36 cellular contexts compared by ENCODE assay signal in the genomic region with DNA sequence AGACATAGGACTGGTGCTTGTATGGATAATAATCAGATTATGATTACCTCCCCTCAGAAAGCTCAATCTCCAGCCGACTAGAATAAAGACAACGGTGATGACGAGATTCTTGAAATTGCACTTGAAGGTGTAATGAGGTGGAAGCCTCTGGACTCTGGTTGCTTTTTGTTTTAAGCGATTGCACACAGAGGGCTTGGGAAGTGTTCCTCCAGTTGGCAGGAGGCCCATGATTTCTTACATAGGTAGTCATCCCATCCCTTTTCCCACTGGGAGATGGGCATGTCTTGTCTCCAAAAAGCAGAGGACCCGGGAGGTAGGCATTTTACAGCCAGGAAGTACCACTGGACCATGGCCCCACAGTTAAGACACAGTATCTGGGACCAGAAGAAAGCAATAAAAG.
"Had no signal": no experiment of that assay in that cellular context is flagged by ENCODE, and none has a peak within 500 bp of the region (broad histone marks: within the 10 kb centered on the region; RNA-seq: fewer than 3 reads in every experiment).

No MANE protein-coding gene starts in this region.

- H3K4me1 Mint-ChIP-seq: activated CD4-positive, alpha-beta T cell treated with anti-CD3 and anti-CD28 coated beads, Interleukin-2, amount 10 ng/mL, durations not matched to agents 7 days and 5 days; activated naive CD4-positive, alpha-beta T cell treated with anti-CD3 and anti-CD28 coated beads, Interleukin-2, amount 10 ng/mL, durations not matched to agents 7 days and 5 days had no signal

- H3K27ac Mint-ChIP-seq: activated CD4-positive, alpha-beta T cell treated with anti-CD3 and anti-CD28 coated beads for 36 hours; activated CD4-positive, alpha-beta T cell treated with anti-CD3 and anti-CD28 coated beads, Interleukin-2, amount 10 ng/mL, durations not matched to agents 7 days and 5 days; activated CD8-positive, alpha-beta T cell treated with anti-CD3 and anti-CD28 coated beads, Interleukin-2, amount 10 ng/mL, durations not matched to agents 7 days and 5 days; activated naive CD4-positive, alpha-beta T cell treated with anti-CD3 and anti-CD28 coated beads, Interleukin-2, amount 10 ng/mL, durations not matched to agents 7 days and 5 days; activated naive CD8-positive, alpha-beta T cell; activated naive CD8-positive, alpha-beta T cell treated with anti-CD3 and anti-CD28 coated beads, Interleukin-2, amount 50 U/mL, for 24 hours; T-helper 1 cell treated with Interleukin-12 subunit alpha and Interleukin-12 subunit beta and Interleukin-4 antibody, amounts not matched to agents 30 μg/mL and 1 μg/mL, for 36 hours; T-helper 2 cell treated with Interferon-gamma antibody and Interleukin-4, amounts not matched to agents 5 μg/mL and 100 μg/mL, for 36 hours; WTC11 had no signal

- H3K9me3 Mint-ChIP-seq: activated CD4-positive, alpha-beta T cell treated with anti-CD3 and anti-CD28 coated beads, Interleukin-2, amount 10 ng/mL, durations not matched to agents 7 days and 5 days; activated naive CD4-positive, alpha-beta T cell treated with anti-CD3 and anti-CD28 coated beads, Interleukin-2, amount 10 ng/mL, durations not matched to agents 7 days and 5 days; activated naive CD8-positive, alpha-beta T cell treated with anti-CD3 and anti-CD28 coated beads, Interleukin-2, amount 50 U/mL, for 24 hours; T-helper 1 cell treated with Interleukin-12 subunit alpha and Interleukin-12 subunit beta and Interleukin-4 antibody, amounts not matched to agents 30 μg/mL and 1 μg/mL, for 36 hours; T-helper 2 cell treated with Interferon-gamma antibody and Interleukin-4, amounts not matched to agents 5 μg/mL and 100 μg/mL, for 36 hours; WTC11 had no signal

- H3K36me3 Mint-ChIP-seq: activated naive CD4-positive, alpha-beta T cell treated with anti-CD3 and anti-CD28 coated beads, Interleukin-2, amount 10 ng/mL, durations not matched to agents 7 days and 5 days; activated naive CD8-positive, alpha-beta T cell; WTC11 had no signal

- H3K27me3 Mint-ChIP-seq: brain had no signal

- H3K4me3 Mint-ChIP-seq: activated CD4-positive, alpha-beta T cell treated with anti-CD3 and anti-CD28 coated beads for 36 hours; activated CD4-positive, alpha-beta T cell treated with anti-CD3 and anti-CD28 coated beads, Interleukin-2, amount 10 ng/mL, durations not matched to agents 7 days and 5 days; activated CD8-positive, alpha-beta T cell treated with anti-CD3 and anti-CD28 coated beads, Interleukin-2, amount 10 ng/mL, durations not matched to agents 7 days and 5 days; activated naive CD4-positive, alpha-beta T cell treated with anti-CD3 and anti-CD28 coated beads, Interleukin-2, amount 10 ng/mL, durations not matched to agents 7 days and 5 days; activated naive CD8-positive, alpha-beta T cell; activated naive CD8-positive, alpha-beta T cell treated with anti-CD3 and anti-CD28 coated beads, Interleukin-2, amount 50 U/mL, for 24 hours; brain; T-helper 1 cell treated with Interleukin-12 subunit alpha and Interleukin-12 subunit beta and Interleukin-4 antibody, amounts not matched to agents 30 μg/mL and 1 μg/mL, for 36 hours; T-helper 2 cell treated with Interferon-gamma antibody and Interleukin-4, amounts not matched to agents 5 μg/mL and 100 μg/mL, for 36 hours; WTC11 had no signal

- FAIRE-seq: bronchial epithelial cell, TTC549 had no signal

- DNase-seq: activated CD4-positive, alpha-beta T cell treated with anti-CD3 and anti-CD28 coated beads for 36 hours; activated CD4-positive, alpha-beta T cell treated with anti-CD3 and anti-CD28 coated beads, Interleukin-2, amount 10 ng/mL, durations not matched to agents 7 days and 5 days; activated CD4-positive, alpha-beta T cell treated with anti-CD3 and anti-CD28 coated beads, Interleukin-2, amount 50 U/mL, for 48 hours; activated CD8-positive, alpha-beta T cell treated with anti-CD3 and anti-CD28 coated beads, Interleukin-2, amount 10 ng/mL, durations not matched to agents 7 days and 5 days; activated effector memory CD4-positive, alpha-beta T cell treated with Interleukin-2 at 50 U/mL for 16 hours; activated naive CD4-positive, alpha-beta T cell treated with anti-CD3 and anti-CD28 coated beads, Interleukin-2, amount 10 ng/mL, durations not matched to agents 7 days and 5 days; activated naive CD8-positive, alpha-beta T cell treated with anti-CD3 and anti-CD28 coated beads, Interleukin-2, amount 50 U/mL, for 24 hours; activated T-cell treated with anti-CD3 and anti-CD28 coated beads, Interleukin-2, amount 50 U/mL, for 48 hours; anterior cingulate cortex; caudate nucleus; cerebellar nuclear complex; Karpas-422; KBM-7; NCI-H1048; NCI-H1105 treated with DMSO at 0.1 percent for 48 hours; NCI-H146; NCI-H187; NCI-H2029 treated with DMSO at 0.1 percent for 48 hours; NCI-H2107; NCI-H510A treated with DMSO at 0.1 percent for 48 hours; NCI-H526 treated with DMSO at 0.1 percent for 48 hours; NCI-H82; NK-92 treated with Interleukin-12 subunit alpha and Interleukin-12 subunit beta, amount 100 ng/mL, for 24 hours; PC-3; Peyer's patch; RPMI8226; SHP77 treated with DMSO at 0.1 percent for 48 hours; SK-N-SH had no signal

- ATAC-seq: activated CD4-positive, alpha-beta T cell treated with anti-CD3 and anti-CD28 coated beads for 36 hours; activated CD4-positive, CD25-positive, alpha-beta regulatory T cell treated with anti-CD3 and anti-CD28 coated beads, Interleukin-2, amount 50 U/mL, for 24 hours; activated CD8-positive, alpha-beta T cell treated with anti-CD3 and anti-CD28 coated beads, Interleukin-2, amount 10 ng/mL, durations not matched to agents 7 days and 5 days; activated naive CD8-positive, alpha-beta T cell treated with anti-CD3 and anti-CD28 coated beads, Interleukin-2, amount 50 U/mL, for 24 hours; PC-3; WTC11 had no signal
